Comparison of ENCODE assay signal across 20 cellular contexts in genomic region chr21:41143596-41144325, GRCh38.
"Had no signal": no experiment of that assay in that cellular context is flagged by ENCODE, and none has a peak within 500 bp of the region (broad histone marks: within the 10 kb centered on the region; RNA-seq: fewer than 3 reads in every experiment).

No MANE protein-coding gene starts in this region.

- ATAC-seq: esophagus mucosa, gastrocnemius medialis, heart right ventricle, left cardiac atrium, left lung, left ventricle myocardium superior, lower lobe of right lung had no signal

- DNase-seq: dermis blood vessel endothelial cell; dorsolateral prefrontal cortex; effector CD4-positive, alpha-beta T cell; effector memory CD4-positive, alpha-beta T cell; erythroblast; esophagus squamous epithelium; foreskin fibroblast; foreskin melanocyte; gastrocnemius medialis; glutamatergic neuron; head of caudate nucleus; heart right ventricle; hippocampal formation; left cardiac atrium; left lung; left ventricle myocardium superior; lower lobe of right lung; mesenchymal stem cell; midbrain had no signal
